ENCODE assay signal across 1 cellular context in the genomic region with DNA sequence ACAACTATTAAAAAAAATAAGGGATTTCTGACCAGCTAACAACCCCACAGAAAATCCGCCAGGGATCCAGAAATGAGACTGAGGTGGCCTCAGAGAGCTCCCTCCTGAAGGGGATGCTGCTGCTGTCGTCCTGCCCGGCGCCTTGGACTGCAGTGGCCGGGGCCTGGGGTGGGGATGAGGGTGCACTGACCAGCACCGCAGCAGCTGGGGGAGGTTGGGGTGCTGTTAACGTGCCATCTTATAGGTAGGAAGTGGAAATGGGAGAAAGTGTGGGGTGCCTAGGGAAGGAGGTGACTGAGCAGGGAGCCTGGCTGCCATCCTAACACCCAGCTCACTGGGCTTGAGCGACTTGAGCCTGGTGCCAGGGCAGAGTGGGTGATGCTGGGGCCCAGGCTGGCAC.
TF ChIP-seq lines count a peak whose summit lies in the region.

No MANE protein-coding gene starts in this region.

TF ChIP-seq in HepG2, 621 proteins besides CTCF, POLR2A, EP300 and RAD21:
- no peak for TF ChIP-seq ZNF143 (CRISPR knock-in tag; IDR thresholded peaks at IDR 0.05)
- TF ChIP-seq POLR2G (IDR thresholded peaks at IDR 0.05; ENCODE audit: low read depth, low read length) = 0 out of 2 replicates have a peak, but pooled peaks have one; percentile 24
- TF ChIP-seq ZNF629 (CRISPR knock-in tag; conservative IDR thresholded peaks at IDR 0.05) = no peak
- no peak for TF ChIP-seq MEIS1 (CRISPR knock-in tag; IDR thresholded peaks at IDR 0.05; ENCODE audit: borderline replicate concordance)
- no peak for TF ChIP-seq ZNF430 (CRISPR knock-in tag; IDR thresholded peaks at IDR 0.05)
- no peak for TF ChIP-seq SMC3 (IDR thresholded peaks at IDR 0.05; ENCODE audit: low read length)
